In the genomic region with DNA sequence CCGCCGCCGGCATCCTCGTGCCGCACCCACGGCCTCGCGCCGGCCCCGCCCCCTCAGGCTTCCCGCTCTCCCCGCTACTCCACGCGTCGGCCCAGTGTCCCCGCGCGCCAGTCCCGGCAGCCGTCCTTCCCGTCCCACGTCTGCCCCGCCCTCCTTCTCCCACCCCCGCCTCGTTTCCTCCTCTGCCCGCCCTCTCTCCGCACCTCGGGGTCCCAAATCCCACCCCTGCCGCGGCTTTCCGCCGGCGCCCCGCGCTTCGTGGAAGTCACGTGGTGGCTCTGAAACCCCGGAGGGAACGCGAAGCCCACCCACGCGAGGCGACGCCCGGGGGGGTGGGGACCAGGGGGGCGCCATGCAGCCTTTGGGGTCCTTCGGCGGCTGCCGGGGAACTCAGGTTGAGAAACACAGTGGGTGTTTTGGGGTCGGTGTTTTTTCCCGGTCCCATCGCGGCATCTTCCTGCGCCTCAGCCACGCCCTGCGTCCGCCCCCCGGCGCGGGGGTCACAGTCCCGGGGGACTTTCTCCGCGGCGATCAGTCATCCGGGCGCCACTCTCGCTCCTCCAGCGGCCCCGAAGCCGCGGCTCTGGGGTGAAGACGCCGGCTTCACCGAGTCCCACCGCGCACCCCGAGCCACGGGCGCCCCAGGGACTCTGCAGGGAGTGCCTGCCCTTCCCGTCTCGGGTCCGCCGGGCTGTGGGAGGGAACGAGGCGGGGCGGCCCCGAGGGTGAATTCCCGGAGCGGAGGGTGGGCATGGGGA, we compare ENCODE assay signal across 8 cellular contexts. TPM values are rescaled to one million over a fixed set of nuclear protein-coding genes. Genes with fewer than 3 reads are reported as not detected.
A peak's percentile ranks its signal among the peaks of the same experiment; 100 is the strongest.
DNase-seq lines count a peak whose midpoint lies in the region; ATAC-seq and TF ChIP-seq lines count a peak whose summit lies in the region.

A gene with protein sequence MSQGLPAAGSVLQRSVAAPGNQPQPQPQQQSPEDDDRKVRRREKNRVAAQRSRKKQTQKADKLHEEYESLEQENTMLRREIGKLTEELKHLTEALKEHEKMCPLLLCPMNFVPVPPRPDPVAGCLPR (minus strand): TSS at position 2 of the 758 bp plus-strand sequence. CDS start 78 bp downstream, outside the sequence.

- POLR2A ChIA-PET in GM10248 (lab: Yijun Ruan, JAX) (no interaction called here), HCT116 (lab: Charles Lee) (interaction anchor here (1.3 kb wide), 1 partner anchor 91 kb away, joined by 5 read pairs; a partner anchor contains a TSS), PC-9 (lab: Charles Lee; ENCODE audit: unreplicated experiment) (no interaction called here)

- no peaks in the 10 kb centered on the region for H3K79me2 ChIP-seq in HCT116 (ENCODE audit: insufficient read depth, low read length)
- no peaks in the 10 kb centered on the region for H3K79me2 ChIP-seq in PC-9 (ENCODE audit: low read depth)

- H2AFZ ChIP-seq in HCT116 (ENCODE audit: low read depth, low read length, poor library complexity, severe bottlenecking) (peak within 1 kb of the TSS; percentile 36), PC-9 (peak within 1 kb of the TSS; percentile 70)

- H3K36me3 ChIP-seq in HCT116 (ENCODE audit: control insufficient read depth in 1 of 2, insufficient read depth in 2 of 2, low read length in 2 of 2): no peaks in the 10 kb centered on the region
- no peaks in the 10 kb centered on the region for H3K36me3 ChIP-seq in PC-9 (ENCODE audit: low read depth)
- H3K36me3 ChIP-seq in gastrocnemius medialis: no peaks in the 10 kb centered on the region

- peak within 1 kb of the TSS; percentile 78 for H3K4me3 Mint-ChIP-seq in activated naive CD4-positive, alpha-beta T cell treated with anti-CD3 and anti-CD28 coated beads, Interleukin-2, amount 10 ng/mL, durations not matched to agents 7 days and 5 days

- TF ChIP-seq POLR2A in HCT116 (IDR thresholded peaks at IDR 0.05; ENCODE audit: borderline replicate concordance, extremely low read depth, insufficient read depth, insufficient read length) (no peak), gastrocnemius medialis (IDR thresholded peaks at IDR 0.05) (peak in 1 of 2 donors; percentile 8)

- H3K4me3 ChIP-seq in HCT116 (replicated peaks in 1 of 2; ENCODE audit: low read depth in 1 of 2, low read length in 2 of 2) (peak within 1 kb of the TSS; percentile 47 to 58), PC-9 (peak within 1 kb of the TSS; percentile 58), gastrocnemius medialis (peak within 1 kb of the TSS; percentile 61 to 69 (median 66))

- H3K27me3 ChIP-seq in HCT116 (ENCODE audit: insufficient read depth, low read length) (peaks cover 16% of the 10 kb centered on the region; the same call in 1 of the 2 replicates), PC-9 (ENCODE audit: insufficient read depth, low read depth) (peaks cover 38% of the 10 kb centered on the region), gastrocnemius medialis (peaks cover 46 to 57% (median 55%) of the 10 kb centered on the region in 3 donors)

- TF ChIP-seq CTCF in GM10248 (IDR thresholded peaks at IDR 0.05; ENCODE audit: control extremely low read depth, extremely low read depth, low read depth, missing control alignments): no peak
- TF ChIP-seq CTCF in HCT116 (IDR thresholded peaks at IDR 0.05 in 2 of 3, conservative IDR thresholded peaks at IDR 0.05 in 1 of 3; ENCODE audit: borderline replicate concordance in 1 of 3, insufficient read depth in 1 of 3, low read depth in 2 of 3, low read length in 2 of 3): no peak
- no peak for TF ChIP-seq CTCF in PC-9 (conservative IDR thresholded peaks at IDR 0.05)
- TF ChIP-seq CTCF in gastrocnemius medialis (IDR thresholded peaks at IDR 0.05 in 4 of 5, conservative IDR thresholded peaks at IDR 0.05 in 1 of 5): no peak

- peak within 1 kb of the TSS; percentile 87 for H3K4me2 ChIP-seq in HCT116 (ENCODE audit: low read length)
- peak within 1 kb of the TSS; percentile 87 for H3K4me2 ChIP-seq in PC-9

- H3K9me2 ChIP-seq in HCT116 (ENCODE audit: insufficient read depth) (no peaks in the 10 kb centered on the region), PC-9 (ENCODE audit: insufficient read depth) (no peaks in the 10 kb centered on the region)

- CTCF ChIA-PET in GM10248 (lab: Yijun Ruan, JAX) (interaction anchor here (0.8 to 3.7 kb wide), 11 partner anchors 13 to 223 kb away, joined by 3 to 23 read pairs (median 8); no protein-coding TSS in a partner anchor), HCT116 (lab: Charles Lee) (interaction anchor here (1.3 kb wide), 2 partner anchors 32 to 35 kb away, joined by 4 to 6 read pairs; no protein-coding TSS in a partner anchor), PC-9 (lab: Charles Lee) (interaction anchor here (0.6 kb wide), 2 partner anchors 69 to 223 kb away, joined by 3 to 4 read pairs; no protein-coding TSS in a partner anchor)
- CTCF ChIA-PET in activated naive CD4-positive, alpha-beta T cell treated with anti-CD3 and anti-CD28 coated beads, Interleukin-2, amount 10 ng/mL, durations not matched to agents 7 days and 5 days (lab: Charles Lee): interaction anchor here (0.9 to 2.6 kb wide), 11 partner anchors 35 to 115 kb away, joined by 3 to 19 read pairs (median 5); a partner anchor contains a TSS

- in situ Hi-C loops in gastrocnemius medialis (cut with MboI; ENCODE audit: low sequenced_read_pairs in 4 of 4): no loop called here

- TF ChIP-seq RAD21 in HCT116 (IDR thresholded peaks at IDR 0.05; ENCODE audit: low read depth): no peak

- H3K9ac ChIP-seq in HCT116 (ENCODE audit: low read length): peak within 1 kb of the TSS; percentile 49

- H3K9me3 ChIP-seq in HCT116 (ENCODE audit: control insufficient read depth in 1 of 2, insufficient read depth in 1 of 2, low read depth in 1 of 2, low read length in 2 of 2) (no peaks in the 10 kb centered on the region), PC-9 (ENCODE audit: insufficient read depth, low read depth) (no peaks in the 10 kb centered on the region), gastrocnemius medialis (no peaks in the 10 kb centered on the region)

- no peaks in the 10 kb centered on the region for H4K20me1 ChIP-seq in HCT116 (ENCODE audit: insufficient read depth)
- H4K20me1 ChIP-seq in PC-9 (ENCODE audit: insufficient read depth): no peaks in the 10 kb centered on the region

- ATAC-seq in HCT116: no peak
- peak; percentile 81 for ATAC-seq in left ventricle myocardium superior
- ATAC-seq in gastrocnemius medialis: peak; percentile 24 to 27

- peaks cover 53% of the 10 kb centered on the region for H3K27me3 Mint-ChIP-seq in activated naive CD4-positive, alpha-beta T cell treated with anti-CD3 and anti-CD28 coated beads, Interleukin-2, amount 10 ng/mL, durations not matched to agents 7 days and 5 days

- H3K9me3 Mint-ChIP-seq in activated naive CD4-positive, alpha-beta T cell treated with anti-CD3 and anti-CD28 coated beads, Interleukin-2, amount 10 ng/mL, durations not matched to agents 7 days and 5 days: no peaks in the 10 kb centered on the region

- peaks cover 4% of the 10 kb centered on the region for H3K36me3 Mint-ChIP-seq in activated naive CD4-positive, alpha-beta T cell treated with anti-CD3 and anti-CD28 coated beads, Interleukin-2, amount 10 ng/mL, durations not matched to agents 7 days and 5 days

- H3K4me1 Mint-ChIP-seq in activated naive CD4-positive, alpha-beta T cell treated with anti-CD3 and anti-CD28 coated beads, Interleukin-2, amount 10 ng/mL, durations not matched to agents 7 days and 5 days: peaks cover 32% of the 10 kb centered on the region

- peaks cover 14% of the 10 kb centered on the region; the same call in 1 of the 2 replicates for H3F3A ChIP-seq in PC-9 (ENCODE audit: insufficient read depth, low read depth)

- H3K27ac ChIP-seq in HCT116 (ENCODE audit: low read depth, low read length): no peak within 1 kb of the TSS
- H3K27ac ChIP-seq in PC-9: no peak within 1 kb of the TSS
- peak within 1 kb of the TSS; percentile 35 to 71 (median 67) for H3K27ac ChIP-seq in gastrocnemius medialis

- intact Hi-C loops in HCT116 (cut with micrococcal nuclease): no loop called here
- intact Hi-C loops in PC-9 (cut with micrococcal nuclease; ENCODE audit: unreplicated experiment): loop anchor here (2.0 kb wide), 1 partner anchor 33 kb away; no protein-coding TSS in a partner anchor
- intact Hi-C loops in left ventricle myocardium superior (cut with micrococcal nuclease): no loop called here
- intact Hi-C loops in gastrocnemius medialis (cut with DNase I; ENCODE audit: low total_unique reads): no loop called here

- BruUV-seq in HCT116 (replicated peaks; lab: Mats Ljungman, UMichigan) (no TSS peak), PC-9 (replicated peaks; lab: Mats Ljungman, UMichigan) (no TSS peak)

- peak within 1 kb of the TSS; percentile 34 for H3K27ac Mint-ChIP-seq in activated naive CD4-positive, alpha-beta T cell treated with anti-CD3 and anti-CD28 coated beads, Interleukin-2, amount 10 ng/mL, durations not matched to agents 7 days and 5 days

- DNase-seq in GM10248 (ENCODE audit: extremely low spot score) (peak; percentile 70), HCT116 (ENCODE audit: low read depth, low spot score) (no peak), PC-9 (no peak), left ventricle myocardium superior (peak; percentile 80), gastrocnemius medialis (no peak), medulla oblongata (ENCODE audit: extremely low spot score) (no peak), amniotic stem cell (lab: John Stamatoyannopoulos, UW) (no peak)
- peak; percentile 65 for DNase-seq in activated naive CD4-positive, alpha-beta T cell treated with anti-CD3 and anti-CD28 coated beads, Interleukin-2, amount 10 ng/mL, durations not matched to agents 7 days and 5 days

- RAD21 ChIA-PET in HCT116 (lab: Charles Lee; ENCODE audit: low non-redundant PET in 1 of 2, low total read pairs in 2 of 2, uncharacterized antibody in 2 of 2, unreplicated experiment in 2 of 2): interaction anchor here (0.7 to 1.1 kb wide), 2 partner anchors 223 to 244 kb away, joined by 5 read pairs; no protein-coding TSS in a partner anchor

- H3K4me1 ChIP-seq in HCT116 (ENCODE audit: control insufficient read depth in 1 of 2, insufficient read depth in 2 of 2, low read length in 2 of 2) (peaks cover 9 to 25% of the 10 kb centered on the region in 2 experiments), PC-9 (replicated peaks; ENCODE audit: insufficient read depth) (0 out of 2 replicates have a peak, but pooled peaks cover 6% of the 10 kb centered on the region), gastrocnemius medialis (peaks cover 12 to 28% of the 10 kb centered on the region in 2 donors)

TF ChIP-seq in HCT116, 20 proteins besides CTCF, POLR2A, EP300 and RAD21 (continues in another document):
- TF ChIP-seq POLR2AphosphoS5 (IDR thresholded peaks at IDR 0.05; ENCODE audit: low read depth, low read length) (no peak), TCF7L2 (IDR thresholded peaks at IDR 0.05; ENCODE audit: borderline replicate concordance, extremely low read depth, insufficient read depth, insufficient read length) (no peak), YY1 (IDR thresholded peaks at IDR 0.05; ENCODE audit: extremely low read depth, insufficient replicate concordance, low read depth, low read length) (no peak)
- TF ChIP-seq, protein P1, sequence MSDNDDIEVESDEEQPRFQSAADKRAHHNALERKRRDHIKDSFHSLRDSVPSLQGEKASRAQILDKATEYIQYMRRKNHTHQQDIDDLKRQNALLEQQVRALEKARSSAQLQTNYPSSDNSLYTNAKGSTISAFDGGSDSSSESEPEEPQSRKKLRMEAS (IDR thresholded peaks at IDR 0.05): peak; percentile 45

RNA-seq across cellular contexts. Expression of the gene that starts here (rescaled TPM):
- total RNA-seq in HCT116 (2021; ENCODE audit: unreplicated experiment) (4.8 TPM), PC-9 (2021) (0.50 and 1.3 TPM in 2 replicates), left ventricle myocardium superior (1.6 TPM), gastrocnemius medialis (1 to 10 TPM in 1 of 4 donors, under 1 TPM in 1, not detected in 2; 0.38 to 5.1 TPM)
- polyA plus RNA-seq in HCT116 (2012): 3.1 and 4.0 TPM in 2 replicates

Comparison
In these comparisons a context has a peak if more than half of its experiments do, and no peak if none do; other contexts are left out.
1. DNase-seq: peak in GM10248 (single experiment), activated naive CD4-positive, alpha-beta T cell treated with anti-CD3 and anti-CD28 coated beads, Interleukin-2, amount 10 ng/mL, durations not matched to agents 7 days and 5 days (single experiment) and left ventricle myocardium superior (single experiment); none in HCT116 (single experiment), PC-9 (0 of 2), gastrocnemius medialis (0 of 2), medulla oblongata (single experiment) and amniotic stem cell (single experiment).
2. H3K27ac ChIP-seq: peak in gastrocnemius medialis (4 of 4); none in HCT116 (single experiment) and PC-9 (single experiment).
3. Peak in every context shown above with its lines, with median percentiles within 50 percentile points of each other: H3K4me3 ChIP-seq.